ENCODE assay signal across 20 cellular contexts in genomic region chr9:81424431-81424830, GRCh38.
A peak's percentile ranks its signal among the peaks of the same experiment; 100 is the strongest.
DNase-seq lines count a peak whose midpoint lies in the region; ATAC-seq and TF ChIP-seq lines count a peak whose summit lies in the region.
"Had no signal": no experiment of that assay in that cellular context is flagged by ENCODE, and none has a peak within 500 bp of the region (broad histone marks: within the 10 kb centered on the region; RNA-seq: fewer than 3 reads in every experiment).

No MANE protein-coding gene starts in this region.

- peak; percentile 4 for DNase-seq in AG08395 (ENCODE audit: low spot score)
- DNase-seq in NCI-H526 (lab: John Stamatoyannopoulos, UW) = peak; percentile 81
- peak; percentile 12 for DNase-seq in fibroblast of gingiva (ENCODE audit: low read depth)
- no peak for DNase-seq in osteocyte (ENCODE audit: extremely low spot score, unreplicated experiment)
- DNase-seq in DMS79 treated with DMSO at 0.1 percent for 48 hours (lab: John Stamatoyannopoulos, UW) = no peak
- DNase-seq in activated naive CD4-positive, alpha-beta T cell treated with Interleukin-2 at 50 U/mL for 16 hours = no peak
- DNase-seq in GOT3 (lab: John Stamatoyannopoulos, UW) = no peak
- DNase-seq: CD4-positive, alpha-beta T cell; COR-L47; DMS79; H7; Kasumi-1; MG63; NCI-H1417; NCI-H187 treated with DMSO at 0.1 percent for 48 hours; NCI-H2107; NCI-H774; NK-92 treated with Interleukin-12 subunit alpha and Interleukin-12 subunit beta, amount 100 ng/mL, for 24 hours; SHP77 treated with DMSO at 0.1 percent for 48 hours had no signal

- peaks cover 11% of the 10 kb centered on the region for H3K36me3 Mint-ChIP-seq in osteocyte (ENCODE audit: unreplicated experiment)

- H3K4me3 Mint-ChIP-seq in osteocyte (ENCODE audit: unreplicated experiment) = no peak overlapping the region
- H3K4me3 Mint-ChIP-seq: CD4-positive, alpha-beta T cell had no signal

- H3K9me3 Mint-ChIP-seq in osteocyte (ENCODE audit: unreplicated experiment) = peaks cover 38% of the 10 kb centered on the region

- H3K4me1 Mint-ChIP-seq in osteocyte (ENCODE audit: unreplicated experiment) = peaks cover 20% of the 10 kb centered on the region

- no peak for ATAC-seq in HG03457 (IDR thresholded peaks at IDR 0.05; ENCODE audit: unreplicated experiment)

- no peak for TF ChIP-seq CTCF in osteocyte (IDR thresholded peaks at IDR 0.05)

- H3K27ac Mint-ChIP-seq in osteocyte (ENCODE audit: unreplicated experiment) = peak overlapping the region; percentile 61
- H3K27ac Mint-ChIP-seq: CD4-positive, alpha-beta T cell had no signal

- H3K27me3 Mint-ChIP-seq in osteocyte (ENCODE audit: unreplicated experiment) = no peaks in the 10 kb centered on the region
- H3K27me3 Mint-ChIP-seq: CD4-positive, alpha-beta T cell had no signal

Comparison
In these comparisons a context has a peak if more than half of its experiments do, and no peak if none do; other contexts are left out.
1. DNase-seq: peak in AG08395 (single experiment), NCI-H526 (2 of 2) and fibroblast of gingiva (single experiment); none in osteocyte (single experiment), DMS79 treated with DMSO at 0.1 percent for 48 hours (single experiment), activated naive CD4-positive, alpha-beta T cell treated with Interleukin-2 at 50 U/mL for 16 hours (single experiment) and GOT3 (single experiment).